Comparison of ENCODE assay signal across 17 cellular contexts in the genomic region with DNA sequence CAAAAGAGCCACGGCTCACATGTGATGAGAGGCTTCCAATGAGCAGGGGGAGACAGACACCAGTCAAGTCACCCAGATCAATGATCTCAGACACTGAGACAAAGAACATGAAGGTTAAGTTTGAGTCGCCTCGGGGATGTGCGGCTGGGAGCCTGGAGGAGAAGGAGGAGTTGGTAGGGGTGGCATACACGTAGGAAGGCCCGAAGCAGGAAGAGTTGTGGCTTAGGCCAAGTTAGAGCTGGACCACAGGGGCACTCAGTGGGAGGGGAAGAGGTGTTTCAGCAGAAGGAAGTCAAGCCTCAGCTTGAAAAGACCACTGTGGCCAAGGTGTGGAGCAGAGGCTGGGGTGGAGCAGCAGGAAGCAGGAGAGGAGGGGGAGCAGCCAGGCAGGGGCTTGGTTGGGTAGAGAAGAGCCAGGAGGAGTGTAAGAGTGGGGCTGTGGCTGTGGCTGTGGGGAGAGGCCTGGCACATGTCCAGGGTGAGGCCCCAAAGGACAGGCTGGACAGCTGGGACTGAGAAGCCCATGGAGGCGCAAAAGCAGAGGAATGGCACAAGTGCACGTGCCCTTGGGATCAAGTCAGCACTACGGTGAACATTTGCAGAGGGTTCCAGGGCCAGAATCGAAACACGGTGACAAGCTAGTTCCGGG. TPM values are rescaled to one million over a fixed set of nuclear protein-coding genes. Genes with fewer than 3 reads are reported as not detected.
DNase-seq lines count a peak whose midpoint lies in the region; ATAC-seq and TF ChIP-seq lines count a peak whose summit lies in the region.
"Had no signal": no experiment of that assay in that cellular context is flagged by ENCODE, and none has a peak within 500 bp of the region (broad histone marks: within the 10 kb centered on the region; RNA-seq: fewer than 3 reads in every experiment).

No MANE protein-coding gene starts in this region.

- H3F3A ChIP-seq in SK-N-SH (replicated peaks; ENCODE audit: insufficient read depth), result no peaks in the 10 kb centered on the region

- H3K4me3 Mint-ChIP-seq in activated CD4-positive, alpha-beta T cell treated with anti-CD3 and anti-CD28 coated beads, Interleukin-2, amount 10 ng/mL, durations not matched to agents 7 days and 5 days, result no peak overlapping the region
- no peak overlapping the region for H3K4me3 Mint-ChIP-seq in dendritic cell treated with granulocyte-macrophage colony-stimulating factor and Interleukin-4, amounts not matched to agents 40 ng/mL and 50 ng/mL, for 4 days

- H3K27me3 ChIP-seq in SK-N-SH (ENCODE audit: insufficient read depth), result no peaks in the 10 kb centered on the region
- H3K27me3 ChIP-seq: gastroesophageal sphincter, Peyer's patch had no signal

- no peaks in the 10 kb centered on the region for H3K9me3 ChIP-seq in SK-N-SH
- H3K9me3 ChIP-seq: gastroesophageal sphincter, Peyer's patch, prostate gland, thoracic aorta had no signal

- no peak overlapping the region for H3K4me3 ChIP-seq in SK-N-SH (ENCODE audit: low read depth in 2 of 2, low read length in 1 of 2)
- H3K4me3 ChIP-seq: gastroesophageal sphincter, Peyer's patch, prostate gland, thoracic aorta had no signal

- POLR2A ChIA-PET in activated CD4-positive, alpha-beta T cell treated with anti-CD3 and anti-CD28 coated beads, Interleukin-2, amount 10 ng/mL, durations not matched to agents 7 days and 5 days (lab: Charles Lee), result no interaction called here
- POLR2A ChIA-PET in SK-N-SH (lab: Yijun Ruan, JAX), result no interaction called here

- no peaks in the 10 kb centered on the region for H3K27me3 Mint-ChIP-seq in activated CD4-positive, alpha-beta T cell treated with anti-CD3 and anti-CD28 coated beads, Interleukin-2, amount 10 ng/mL, durations not matched to agents 7 days and 5 days
- H3K27me3 Mint-ChIP-seq in dendritic cell treated with granulocyte-macrophage colony-stimulating factor and Interleukin-4, amounts not matched to agents 40 ng/mL and 50 ng/mL, for 4 days, result no peaks in the 10 kb centered on the region

- no peak for TF ChIP-seq EP300 in SK-N-SH (IDR thresholded peaks at IDR 0.05; ENCODE audit: borderline replicate concordance in 1 of 2, low read depth in 1 of 2, low read length in 1 of 2)

- intact Hi-C loops in dendritic cell treated with granulocyte-macrophage colony-stimulating factor and Interleukin-4, amounts not matched to agents 40 ng/mL and 50 ng/mL, for 4 days (cut with micrococcal nuclease), result no loop called here

- CTCF ChIA-PET in activated CD4-positive, alpha-beta T cell treated with anti-CD3 and anti-CD28 coated beads, Interleukin-2, amount 10 ng/mL, durations not matched to agents 7 days and 5 days (lab: Charles Lee), result no interaction called here
- CTCF ChIA-PET in SK-N-SH (lab: Yijun Ruan, JAX), result interaction anchor here (5.1 kb wide), 1 partner anchor 8 kb away, joined by 32 read pairs; no protein-coding TSS in a partner anchor

- H3K9me2 ChIP-seq in SK-N-SH, result no peaks in the 10 kb centered on the region

- H3K27ac Mint-ChIP-seq in activated CD4-positive, alpha-beta T cell treated with anti-CD3 and anti-CD28 coated beads, Interleukin-2, amount 10 ng/mL, durations not matched to agents 7 days and 5 days, result peak overlapping the region; percentile 81
- peak overlapping the region; percentile 5 for H3K27ac Mint-ChIP-seq in dendritic cell treated with granulocyte-macrophage colony-stimulating factor and Interleukin-4, amounts not matched to agents 40 ng/mL and 50 ng/mL, for 4 days

- H3K4me1 ChIP-seq in SK-N-SH (ENCODE audit: control insufficient read depth in 1 of 2, insufficient read depth in 2 of 2, low read depth in 1 of 2, low read length in 1 of 2), result peaks cover 4 to 5% of the 10 kb centered on the region in 2 experiments; a peak in 1 of 4 replicates
- H3K4me1 ChIP-seq: gastroesophageal sphincter, Peyer's patch, prostate gland had no signal

- no peaks in the 10 kb centered on the region for H3K36me3 Mint-ChIP-seq in activated CD4-positive, alpha-beta T cell treated with anti-CD3 and anti-CD28 coated beads, Interleukin-2, amount 10 ng/mL, durations not matched to agents 7 days and 5 days (ENCODE audit: low read depth)
- H3K36me3 Mint-ChIP-seq in dendritic cell treated with granulocyte-macrophage colony-stimulating factor and Interleukin-4, amounts not matched to agents 40 ng/mL and 50 ng/mL, for 4 days (ENCODE audit: low read depth), result peaks cover 63% of the 10 kb centered on the region

- peaks cover 9% of the 10 kb centered on the region; the same call in 1 of the 2 replicates for H3K79me2 ChIP-seq in SK-N-SH (ENCODE audit: insufficient read depth)

- no peak for DNase-seq in activated CD4-positive, alpha-beta T cell treated with anti-CD3 and anti-CD28 coated beads, Interleukin-2, amount 10 ng/mL, durations not matched to agents 7 days and 5 days
- no peak for DNase-seq in activated CD4-positive, alpha-beta T cell treated with anti-CD3 and anti-CD28 coated beads, Interleukin-2, amount 50 U/mL, for 4 hours
- DNase-seq in SK-N-SH, result no peak
- peak; percentile 43 for DNase-seq in stimulated activated CD8-positive, alpha-beta memory T cell treated with anti-CD3 and anti-CD28 coated beads, Interleukin-4, amount 100 ng/mL, for 48 hours
- DNase-seq in cerebellar cortex (ENCODE audit: low spot score), result no peak
- DNase-seq in NCI-H526 treated with DMSO at 0.1 percent for 48 hours (lab: John Stamatoyannopoulos, UW), result no peak
- DNase-seq: dermis blood vessel endothelial cell, DMS79 treated with DMSO at 0.1 percent for 48 hours, left cardiac atrium, NCI-H2171, Peyer's patch, WERI-Rb-1 had no signal

- 93% methylated on average over 12 of the region's 12 CpGs for whole genome bisulfite sequencing in SK-N-SH (ENCODE audit: low lambda C conversion rate)

- H3K4me1 Mint-ChIP-seq in activated CD4-positive, alpha-beta T cell treated with anti-CD3 and anti-CD28 coated beads, Interleukin-2, amount 10 ng/mL, durations not matched to agents 7 days and 5 days, result peaks cover 26% of the 10 kb centered on the region
- H3K4me1 Mint-ChIP-seq in dendritic cell treated with granulocyte-macrophage colony-stimulating factor and Interleukin-4, amounts not matched to agents 40 ng/mL and 50 ng/mL, for 4 days (ENCODE audit: low read depth), result peaks cover 35% of the 10 kb centered on the region

- H3K9ac ChIP-seq in SK-N-SH, result no peak overlapping the region

- no peaks in the 10 kb centered on the region for H3K9me3 Mint-ChIP-seq in activated CD4-positive, alpha-beta T cell treated with anti-CD3 and anti-CD28 coated beads, Interleukin-2, amount 10 ng/mL, durations not matched to agents 7 days and 5 days
- H3K9me3 Mint-ChIP-seq in dendritic cell treated with granulocyte-macrophage colony-stimulating factor and Interleukin-4, amounts not matched to agents 40 ng/mL and 50 ng/mL, for 4 days, result no peaks in the 10 kb centered on the region

- TF ChIP-seq RAD21 in SK-N-SH (IDR thresholded peaks at IDR 0.05; ENCODE audit: low read length), result no peak

- peak overlapping the region in 1 of 2 experiments; percentile 28; a peak in 1 of 4 replicates for H3K27ac ChIP-seq in SK-N-SH (ENCODE audit: low read depth in 2 of 2, low read length in 1 of 2)
- H3K27ac ChIP-seq: gastroesophageal sphincter, prostate gland, thoracic aorta, WERI-Rb-1 had no signal

- no peak for TF ChIP-seq CTCF in SK-N-SH (IDR thresholded peaks at IDR 0.05)

- H4K20me1 ChIP-seq in SK-N-SH (ENCODE audit: insufficient read depth), result peaks cover 3% of the 10 kb centered on the region; the same call in 1 of the 2 replicates

- H3K4me2 ChIP-seq in SK-N-SH, result peak overlapping the region; percentile 31; the same call in 1 of the 2 replicates

- peaks cover 0 to 4% of the 10 kb centered on the region in 2 experiments for H3K36me3 ChIP-seq in SK-N-SH (replicated peaks in 1 of 2; ENCODE audit: control insufficient read depth in 1 of 2, insufficient read depth in 2 of 2, low read length in 1 of 2)
- H3K36me3 ChIP-seq: Peyer's patch, prostate gland, thoracic aorta, WERI-Rb-1 had no signal

- ATAC-seq in GM19467 (IDR thresholded peaks at IDR 0.05; ENCODE audit: unreplicated experiment), result no peak
- ATAC-seq: gastroesophageal sphincter, left cardiac atrium had no signal

- no peak overlapping the region for H2AFZ ChIP-seq in SK-N-SH (ENCODE audit: low read depth)

TF ChIP-seq in SK-N-SH, 30 proteins besides CTCF, POLR2A, EP300 and RAD21 (continues in another document):
- TF ChIP-seq FOXJ3 (CRISPR knock-in tag; IDR thresholded peaks at IDR 0.05) (no peak), GATA2 (CRISPR knock-in tag; IDR thresholded peaks at IDR 0.05) (no peak), SMC3 (IDR thresholded peaks at IDR 0.05; ENCODE audit: low read depth, low read length) (no peak), EZH2phosphoT487 (IDR thresholded peaks at IDR 0.05; ENCODE audit: borderline replicate concordance, low read depth) (no peak), TAF1 (IDR thresholded peaks at IDR 0.05; ENCODE audit: borderline replicate concordance, low read depth, low read length) (no peak), YY1 (IDR thresholded peaks at IDR 0.05; ENCODE audit: low read depth) (no peak), GABPA (IDR thresholded peaks at IDR 0.05; ENCODE audit: low read depth) (no peak)
- TF ChIP-seq, protein P1, sequence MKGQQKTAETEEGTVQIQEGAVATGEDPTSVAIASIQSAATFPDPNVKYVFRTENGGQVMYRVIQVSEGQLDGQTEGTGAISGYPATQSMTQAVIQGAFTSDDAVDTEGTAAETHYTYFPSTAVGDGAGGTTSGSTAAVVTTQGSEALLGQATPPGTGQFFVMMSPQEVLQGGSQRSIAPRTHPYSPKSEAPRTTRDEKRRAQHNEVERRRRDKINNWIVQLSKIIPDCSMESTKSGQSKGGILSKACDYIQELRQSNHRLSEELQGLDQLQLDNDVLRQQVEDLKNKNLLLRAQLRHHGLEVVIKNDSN (IDR thresholded peaks at IDR 0.05; ENCODE audit: borderline replicate concordance, low read depth), result no peak
- TF ChIP-seq, protein P2, sequence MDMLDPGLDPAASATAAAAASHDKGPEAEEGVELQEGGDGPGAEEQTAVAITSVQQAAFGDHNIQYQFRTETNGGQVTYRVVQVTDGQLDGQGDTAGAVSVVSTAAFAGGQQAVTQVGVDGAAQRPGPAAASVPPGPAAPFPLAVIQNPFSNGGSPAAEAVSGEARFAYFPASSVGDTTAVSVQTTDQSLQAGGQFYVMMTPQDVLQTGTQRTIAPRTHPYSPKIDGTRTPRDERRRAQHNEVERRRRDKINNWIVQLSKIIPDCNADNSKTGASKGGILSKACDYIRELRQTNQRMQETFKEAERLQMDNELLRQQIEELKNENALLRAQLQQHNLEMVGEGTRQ (IDR thresholded peaks at IDR 0.05; ENCODE audit: borderline replicate concordance, low read depth, low read length), result no peak

RNA-seq across cellular contexts. Expression of a gene that starts 27.6 kb away (rescaled TPM):
- 10 to 100 TPM; 12.2 to 13.9 TPM for total RNA-seq in activated CD4-positive, alpha-beta T cell treated with anti-CD3 and anti-CD28 coated beads, Interleukin-2, amount 10 ng/mL, durations not matched to agents 7 days and 5 days
- polyA plus RNA-seq in SK-N-SH (2012; rRNA removed), result 40.2 and 57.6 TPM in 2 replicates
- polyA plus RNA-seq in SK-N-SH (2012; cell fraction: cytosol; rRNA removed), result 29.3 and 41.4 TPM in 2 replicates
- polyA plus RNA-seq in SK-N-SH (2012; cell fraction: nucleus; rRNA removed), result 15.9 and 25.4 TPM in 2 replicates

RNA-seq across cellular contexts. Expression of a gene that starts 58.7 kb away (rescaled TPM):
- 100 to 1,000 TPM; 121 to 134 TPM for total RNA-seq in activated CD4-positive, alpha-beta T cell treated with anti-CD3 and anti-CD28 coated beads, Interleukin-2, amount 10 ng/mL, durations not matched to agents 7 days and 5 days
- polyA plus RNA-seq in SK-N-SH (2012; rRNA removed), result 23.1 and 59.6 TPM in 2 replicates
- 41.2 and 50.0 TPM in 2 replicates for polyA plus RNA-seq in SK-N-SH (2012; cell fraction: cytosol; rRNA removed)
- 82.8 and 84.4 TPM in 2 replicates for polyA plus RNA-seq in SK-N-SH (2012; cell fraction: nucleus; rRNA removed)
